In the genomic region with DNA sequence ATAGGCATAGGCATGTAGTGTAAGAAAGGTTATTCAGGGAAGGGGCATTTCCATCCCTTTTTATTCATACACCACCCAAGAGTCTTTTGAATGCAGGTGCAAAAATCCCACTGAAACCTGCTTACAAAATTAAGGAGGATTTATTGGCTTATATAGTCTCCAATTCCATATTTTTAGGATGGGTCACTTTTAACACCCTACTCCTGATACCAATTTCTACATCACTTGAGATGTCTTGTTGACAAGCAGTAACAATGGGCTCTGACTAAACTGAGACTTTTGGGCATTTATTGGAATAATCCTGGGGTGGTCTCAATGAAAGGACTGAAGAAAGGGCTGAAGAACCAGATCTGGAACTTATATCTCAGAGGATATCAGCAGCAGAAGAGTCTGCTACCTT, we compare ENCODE assay signal across 8 cellular contexts. TPM values are rescaled to one million over a fixed set of nuclear protein-coding genes. Genes with fewer than 3 reads are reported as not detected.
"Had no signal": no experiment of that assay in that cellular context is flagged by ENCODE, and none has a peak within 500 bp of the region (broad histone marks: within the 10 kb centered on the region; RNA-seq: fewer than 3 reads in every experiment).

No MANE protein-coding gene starts in this region.

- FAIRE-seq: HepG2, HTR-8/SVneo had no signal

- H3K9ac ChIP-seq: KMS-11 had no signal

- H3K4me2 ChIP-seq: KMS-11 had no signal

- H3K27ac ChIP-seq: HL-60, KMS-11 had no signal

- DNase-seq: IMR-90, KBM-7, KG1 had no signal

RNA-seq across cellular contexts. Expression of a gene that starts 18.9 kb away (rescaled TPM):
- total RNA-seq: IMR-90 had no signal
- polyA plus RNA-seq: IgD-negative memory B cell, IMR-90 had no signal
